In genomic region chr6:26597389-26597766, GRCh38 we compare ENCODE assay signal across 8 cellular contexts. TPM values are rescaled to one million over a fixed set of nuclear protein-coding genes. Genes with fewer than 3 reads are reported as not detected.
DNase-seq lines count a peak whose midpoint lies in the region; TF ChIP-seq lines count a peak whose summit lies in the region.

No MANE protein-coding gene starts in this region.

- in situ Hi-C loops in GM23248 (cut with MboI): no loop called here

- H3K27me3 ChIP-seq in GM23248 (replicated peaks; ENCODE audit: insufficient read depth) (no peaks in the 10 kb centered on the region), adrenal gland (peaks cover 15% of the 10 kb centered on the region), iPS-18a (ENCODE audit: control insufficient read depth, insufficient read depth, low read length) (peaks cover under 1% of the 10 kb centered on the region), spleen (replicated peaks in 1 of 7) (peaks cover 0 to 32% (median 14%) of the 10 kb centered on the region in 7 donors)

- H3K36me3 ChIP-seq in GM23248 (ENCODE audit: low read depth): peaks cover 14% of the 10 kb centered on the region
- peaks cover 0 to 21% of the 10 kb centered on the region in 2 donors for H3K36me3 ChIP-seq in adrenal gland (replicated peaks in 1 of 2)
- peaks cover 11% of the 10 kb centered on the region for H3K36me3 ChIP-seq in iPS-18a (ENCODE audit: control insufficient read depth, low read depth, low read length)
- peaks cover 0 to 32% (median 25%) of the 10 kb centered on the region in 6 donors for H3K36me3 ChIP-seq in spleen

- H3K4me2 ChIP-seq in GM23248 (ENCODE audit: unreplicated experiment): peak overlapping the region; percentile 93

- TF ChIP-seq CTCF in adrenal gland (IDR thresholded peaks at IDR 0.05): no peak
- TF ChIP-seq CTCF in spleen (IDR thresholded peaks at IDR 0.05 in 8 of 11, conservative IDR thresholded peaks at IDR 0.05 in 3 of 11): no peak

- H3K27ac ChIP-seq in GM23248 (peak overlapping the region; percentile 71), adrenal gland (peak overlapping the region in 4 of 5 donors; percentile 76 to 88 (median 86)), iPS-18a (ENCODE audit: low read length) (no peak overlapping the region), spleen (peak overlapping the region; percentile 90 to 94 (median 93))

- peak overlapping the region; percentile 87 for H2AFZ ChIP-seq in GM23248

- H3K4me3 ChIP-seq in GM23248: peak overlapping the region; percentile 96
- H3K4me3 ChIP-seq in adrenal gland: peak overlapping the region; percentile 56 to 76 (median 64)
- H3K4me3 ChIP-seq in iPS-18a (ENCODE audit: low read length): peak overlapping the region; percentile 97
- H3K4me3 ChIP-seq in spleen: peak overlapping the region; percentile 69 to 98 (median 94)

- H3K4me1 ChIP-seq in GM23248 (ENCODE audit: insufficient read depth) (0 out of 2 replicates have a peak, but pooled peaks cover 5% of the 10 kb centered on the region), adrenal gland (replicated peaks in 1 of 2) (peaks cover 10 to 16% of the 10 kb centered on the region in 2 donors), iPS-18a (ENCODE audit: control insufficient read depth, low read depth, low read length) (peaks cover 4% of the 10 kb centered on the region), spleen (peaks cover 10 to 48% (median 32%) of the 10 kb centered on the region in 6 donors)

- TF ChIP-seq POLR2A in adrenal gland (IDR thresholded peaks at IDR 0.05) (no peak), spleen (IDR thresholded peaks at IDR 0.05) (no peak)

- peaks cover 30% of the 10 kb centered on the region for H3K79me2 ChIP-seq in GM23248 (ENCODE audit: insufficient read depth)

- intact Hi-C loops in adrenal gland (cut with DNase I) (loop anchor here in 1 of 2 donors (5.0 kb wide), 1 partner anchor 255 kb away; no protein-coding TSS in a partner anchor), spleen (cut with DNase I; ENCODE audit: low total_unique reads) (no loop called here)

- H4K20me1 ChIP-seq in GM23248 (ENCODE audit: insufficient read depth): no peaks in the 10 kb centered on the region

- H3K9me3 ChIP-seq in GM23248 (ENCODE audit: low read depth) (no peaks in the 10 kb centered on the region), adrenal gland (replicated peaks in 1 of 3) (no peaks in the 10 kb centered on the region), iPS-18a (ENCODE audit: control insufficient read depth, low read depth, low read length) (no peaks in the 10 kb centered on the region), spleen (no peaks in the 10 kb centered on the region)

- peaks cover 32% of the 10 kb centered on the region; the same call in 1 of the 2 replicates for H3F3A ChIP-seq in GM23248 (ENCODE audit: insufficient read depth)

- DNase-seq in GM23248 (no peak), adrenal gland (no peak), spleen (no peak), NCI-H2227 (lab: John Stamatoyannopoulos, UW; ENCODE audit: unreplicated experiment) (no peak), DMS153 treated with DMSO at 0.1 percent for 48 hours (lab: John Stamatoyannopoulos, UW; ENCODE audit: unreplicated experiment) (no peak), GOT3 (lab: John Stamatoyannopoulos, UW) (no peak), NCI-H1417 (lab: John Stamatoyannopoulos, UW) (no peak)

- H3K9ac ChIP-seq in GM23248 (peak overlapping the region; percentile 95), iPS-18a (ENCODE audit: low read length) (peak overlapping the region; percentile 82)

- 4 to 7% methylated on average over 10 of the region's 10 CpGs for WGBS in GM23248 (ENCODE audit: low coverage in 1 of 2, low lambda C conversion rate in 2 of 2, missing lambda C conversion rate in 2 of 2), 2 experiments
- WGBS in adrenal gland, 4 donors: 0 to 6% (median 2%) methylated on average over 8 to 10 of the region's 10 CpGs
- WGBS in spleen, 5 donors: 2 to 6% (median 4%) methylated on average over 10 of the region's 10 CpGs

- no peaks in the 10 kb centered on the region for H3K9me2 ChIP-seq in GM23248 (ENCODE audit: insufficient read depth)

RNA-seq across cellular contexts. Expression of gene ABT1, which starts 0.6 kb away (rescaled TPM):
- 10.9 and 12.9 TPM in 2 replicates for total RNA-seq in GM23248 (2014; rRNA removed; shearing (Covaris generic))
- polyA plus RNA-seq in GM23248 (2016; fragmentation: Nextera tagmentation; extraction: Ambion mirVana): 17.3 and 17.6 TPM in 2 replicates
- 10 to 100 TPM; 11.4 to 21.6 (median 12.4) TPM for total RNA-seq in adrenal gland
- polyA plus RNA-seq in adrenal gland: 10 to 100 TPM in 1 of 3 donors, 1 to 10 TPM in 2; 7.3 to 10.1 (median 9.1) TPM
- total RNA-seq in spleen: 10 to 100 TPM; 14.9 to 21.4 (median 18.6) TPM
- polyA plus RNA-seq in spleen: 10 to 100 TPM; 20.2 to 26.2 (median 23.9) TPM

RNA-seq across cellular contexts. Expression of gene HMGN4, which starts 59.2 kb away (rescaled TPM):
- total RNA-seq in GM23248 (2014; rRNA removed; shearing (Covaris generic)): 81.6 and 87.2 TPM in 2 replicates
- 67.1 and 70.8 TPM in 2 replicates for polyA plus RNA-seq in GM23248 (2016; fragmentation: Nextera tagmentation; extraction: Ambion mirVana)
- total RNA-seq in adrenal gland: 10 to 100 TPM; 29.6 to 55.7 (median 46.2) TPM
- 10 to 100 TPM; 13.9 to 49.1 (median 21.6) TPM for polyA plus RNA-seq in adrenal gland
- total RNA-seq in spleen: 10 to 100 TPM; 47.2 to 68.4 (median 58.2) TPM
- 10 to 100 TPM; 33.3 to 52.0 (median 51.4) TPM for polyA plus RNA-seq in spleen
